Comparison of ENCODE assay signal across 1 cellular context in the genomic region with DNA sequence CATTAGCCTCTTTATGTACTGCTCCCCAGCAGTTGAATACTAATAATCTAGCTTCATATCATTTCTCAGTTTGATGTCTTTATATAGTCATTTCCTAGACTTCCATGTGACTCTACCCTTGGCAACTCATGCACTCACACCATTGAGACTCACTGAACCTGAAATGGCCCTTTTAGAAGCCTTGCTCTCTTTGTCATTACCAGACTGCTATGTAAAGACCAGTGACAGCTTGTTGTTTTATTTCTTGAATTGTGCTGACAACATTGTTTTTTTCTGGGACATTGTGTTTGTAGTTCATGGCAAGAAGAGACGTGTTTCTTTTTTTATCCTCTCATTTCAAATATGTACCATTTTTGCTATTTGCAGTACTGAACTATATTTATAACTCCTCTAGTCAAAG.
TF ChIP-seq lines count a peak whose summit lies in the region.

No MANE protein-coding gene starts in this region.

TF ChIP-seq in neural cell, 6 proteins besides CTCF, POLR2A, EP300 and RAD21:
- TF ChIP-seq SMC3 (conservative IDR thresholded peaks at IDR 0.05; ENCODE audit: poor library complexity) = no peak
- TF ChIP-seq TAF1 (IDR thresholded peaks at IDR 0.05; ENCODE audit: low read depth) = no peak
- no peak for TF ChIP-seq EZH2 (IDR thresholded peaks at IDR 0.05; ENCODE audit: borderline replicate concordance, insufficient read depth, low read length, poor library complexity, severe bottlenecking)
- TF ChIP-seq, protein P1, sequence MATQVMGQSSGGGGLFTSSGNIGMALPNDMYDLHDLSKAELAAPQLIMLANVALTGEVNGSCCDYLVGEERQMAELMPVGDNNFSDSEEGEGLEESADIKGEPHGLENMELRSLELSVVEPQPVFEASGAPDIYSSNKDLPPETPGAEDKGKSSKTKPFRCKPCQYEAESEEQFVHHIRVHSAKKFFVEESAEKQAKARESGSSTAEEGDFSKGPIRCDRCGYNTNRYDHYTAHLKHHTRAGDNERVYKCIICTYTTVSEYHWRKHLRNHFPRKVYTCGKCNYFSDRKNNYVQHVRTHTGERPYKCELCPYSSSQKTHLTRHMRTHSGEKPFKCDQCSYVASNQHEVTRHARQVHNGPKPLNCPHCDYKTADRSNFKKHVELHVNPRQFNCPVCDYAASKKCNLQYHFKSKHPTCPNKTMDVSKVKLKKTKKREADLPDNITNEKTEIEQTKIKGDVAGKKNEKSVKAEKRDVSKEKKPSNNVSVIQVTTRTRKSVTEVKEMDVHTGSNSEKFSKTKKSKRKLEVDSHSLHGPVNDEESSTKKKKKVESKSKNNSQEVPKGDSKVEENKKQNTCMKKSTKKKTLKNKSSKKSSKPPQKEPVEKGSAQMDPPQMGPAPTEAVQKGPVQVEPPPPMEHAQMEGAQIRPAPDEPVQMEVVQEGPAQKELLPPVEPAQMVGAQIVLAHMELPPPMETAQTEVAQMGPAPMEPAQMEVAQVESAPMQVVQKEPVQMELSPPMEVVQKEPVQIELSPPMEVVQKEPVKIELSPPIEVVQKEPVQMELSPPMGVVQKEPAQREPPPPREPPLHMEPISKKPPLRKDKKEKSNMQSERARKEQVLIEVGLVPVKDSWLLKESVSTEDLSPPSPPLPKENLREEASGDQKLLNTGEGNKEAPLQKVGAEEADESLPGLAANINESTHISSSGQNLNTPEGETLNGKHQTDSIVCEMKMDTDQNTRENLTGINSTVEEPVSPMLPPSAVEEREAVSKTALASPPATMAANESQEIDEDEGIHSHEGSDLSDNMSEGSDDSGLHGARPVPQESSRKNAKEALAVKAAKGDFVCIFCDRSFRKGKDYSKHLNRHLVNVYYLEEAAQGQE (IDR thresholded peaks at IDR 0.05; ENCODE audit: borderline replicate concordance) = no peak
- TF ChIP-seq POLR2AphosphoS5 (IDR thresholded peaks at IDR 0.05) = peak; percentile 82
- TF ChIP-seq MXI1 (conservative IDR thresholded peaks at IDR 0.05; ENCODE audit: poor library complexity, severe bottlenecking) = no peak
